ENCODE assay signal across 1 cellular context in the genomic region with DNA sequence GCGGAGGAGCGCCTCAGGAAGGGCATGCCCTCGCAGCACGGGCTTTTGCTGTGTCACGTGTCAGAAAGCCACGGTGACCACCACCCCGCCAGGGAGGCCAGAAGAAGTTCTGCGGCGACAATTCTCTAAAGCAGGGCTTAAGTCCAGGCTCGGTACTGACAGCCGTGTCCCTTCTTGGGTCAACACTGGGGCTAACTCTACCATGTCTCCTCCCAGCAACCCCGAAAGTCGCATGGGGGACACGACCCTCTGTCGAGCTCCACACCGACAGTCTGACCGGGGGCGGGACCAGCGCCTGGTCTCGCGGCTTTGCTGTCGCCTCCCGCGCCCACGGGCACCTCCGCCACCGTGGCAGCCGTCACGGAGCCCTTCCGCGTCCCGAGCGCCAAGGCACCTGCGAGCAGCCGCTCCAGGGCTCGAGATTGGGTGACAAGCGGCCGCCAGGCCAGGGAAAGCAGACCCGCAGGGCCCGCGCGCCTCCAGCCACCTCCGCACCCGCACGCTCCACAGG.
TF ChIP-seq lines count a peak whose summit lies in the region.

No MANE protein-coding gene starts in this region.

TF ChIP-seq in HepG2, 621 proteins besides CTCF, POLR2A, EP300 and RAD21 (continued from another document and continues in another):
- TF ChIP-seq, protein P1, sequence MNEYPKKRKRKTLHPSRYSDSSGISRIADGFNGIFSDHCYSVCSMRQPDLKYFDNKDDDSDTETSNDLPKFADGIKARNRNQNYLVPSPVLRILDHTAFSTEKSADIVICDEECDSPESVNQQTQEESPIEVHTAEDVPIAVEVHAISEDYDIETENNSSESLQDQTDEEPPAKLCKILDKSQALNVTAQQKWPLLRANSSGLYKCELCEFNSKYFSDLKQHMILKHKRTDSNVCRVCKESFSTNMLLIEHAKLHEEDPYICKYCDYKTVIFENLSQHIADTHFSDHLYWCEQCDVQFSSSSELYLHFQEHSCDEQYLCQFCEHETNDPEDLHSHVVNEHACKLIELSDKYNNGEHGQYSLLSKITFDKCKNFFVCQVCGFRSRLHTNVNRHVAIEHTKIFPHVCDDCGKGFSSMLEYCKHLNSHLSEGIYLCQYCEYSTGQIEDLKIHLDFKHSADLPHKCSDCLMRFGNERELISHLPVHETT (CRISPR knock-in tag; conservative IDR thresholded peaks at IDR 0.05): no peak
- TF ChIP-seq, protein P2, sequence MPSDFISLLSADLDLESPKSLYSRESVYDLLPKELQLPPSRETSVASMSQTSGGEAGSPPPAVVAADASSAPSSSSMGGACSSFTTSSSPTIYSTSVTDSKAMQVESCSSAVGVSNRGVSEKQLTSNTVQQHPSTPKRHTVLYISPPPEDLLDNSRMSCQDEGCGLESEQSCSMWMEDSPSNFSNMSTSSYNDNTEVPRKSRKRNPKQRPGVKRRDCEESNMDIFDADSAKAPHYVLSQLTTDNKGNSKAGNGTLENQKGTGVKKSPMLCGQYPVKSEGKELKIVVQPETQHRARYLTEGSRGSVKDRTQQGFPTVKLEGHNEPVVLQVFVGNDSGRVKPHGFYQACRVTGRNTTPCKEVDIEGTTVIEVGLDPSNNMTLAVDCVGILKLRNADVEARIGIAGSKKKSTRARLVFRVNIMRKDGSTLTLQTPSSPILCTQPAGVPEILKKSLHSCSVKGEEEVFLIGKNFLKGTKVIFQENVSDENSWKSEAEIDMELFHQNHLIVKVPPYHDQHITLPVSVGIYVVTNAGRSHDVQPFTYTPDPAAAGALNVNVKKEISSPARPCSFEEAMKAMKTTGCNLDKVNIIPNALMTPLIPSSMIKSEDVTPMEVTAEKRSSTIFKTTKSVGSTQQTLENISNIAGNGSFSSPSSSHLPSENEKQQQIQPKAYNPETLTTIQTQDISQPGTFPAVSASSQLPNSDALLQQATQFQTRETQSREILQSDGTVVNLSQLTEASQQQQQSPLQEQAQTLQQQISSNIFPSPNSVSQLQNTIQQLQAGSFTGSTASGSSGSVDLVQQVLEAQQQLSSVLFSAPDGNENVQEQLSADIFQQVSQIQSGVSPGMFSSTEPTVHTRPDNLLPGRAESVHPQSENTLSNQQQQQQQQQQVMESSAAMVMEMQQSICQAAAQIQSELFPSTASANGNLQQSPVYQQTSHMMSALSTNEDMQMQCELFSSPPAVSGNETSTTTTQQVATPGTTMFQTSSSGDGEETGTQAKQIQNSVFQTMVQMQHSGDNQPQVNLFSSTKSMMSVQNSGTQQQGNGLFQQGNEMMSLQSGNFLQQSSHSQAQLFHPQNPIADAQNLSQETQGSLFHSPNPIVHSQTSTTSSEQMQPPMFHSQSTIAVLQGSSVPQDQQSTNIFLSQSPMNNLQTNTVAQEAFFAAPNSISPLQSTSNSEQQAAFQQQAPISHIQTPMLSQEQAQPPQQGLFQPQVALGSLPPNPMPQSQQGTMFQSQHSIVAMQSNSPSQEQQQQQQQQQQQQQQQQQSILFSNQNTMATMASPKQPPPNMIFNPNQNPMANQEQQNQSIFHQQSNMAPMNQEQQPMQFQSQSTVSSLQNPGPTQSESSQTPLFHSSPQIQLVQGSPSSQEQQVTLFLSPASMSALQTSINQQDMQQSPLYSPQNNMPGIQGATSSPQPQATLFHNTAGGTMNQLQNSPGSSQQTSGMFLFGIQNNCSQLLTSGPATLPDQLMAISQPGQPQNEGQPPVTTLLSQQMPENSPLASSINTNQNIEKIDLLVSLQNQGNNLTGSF (CRISPR knock-in tag; IDR thresholded peaks at IDR 0.05): peak; percentile 88; the same call in 1 of the 2 replicates
- TF ChIP-seq SUZ12 (IDR thresholded peaks at IDR 0.05; ENCODE audit: low read depth, low read length) (no peak), MAFK (conservative IDR thresholded peaks at IDR 0.05 in 1 of 2, IDR thresholded peaks at IDR 0.05 in 1 of 2; ENCODE audit: low read length in 2 of 2) (no peak), MTF2 (CRISPR knock-in tag; IDR thresholded peaks at IDR 0.05; ENCODE audit: borderline replicate concordance) (no peak), ARHGAP35 (CRISPR knock-in tag; IDR thresholded peaks at IDR 0.05; ENCODE audit: borderline replicate concordance) (no peak; the same call in 1 of the 2 replicates), ZNF781 (CRISPR knock-in tag; IDR thresholded peaks at IDR 0.05; ENCODE audit: borderline replicate concordance, not compliant biosample characterization) (peak; percentile 57), PLRG1 (conservative IDR thresholded peaks at IDR 0.05) (no peak), MXI1 (IDR thresholded peaks at IDR 0.05; ENCODE audit: borderline replicate concordance, low read depth, low read length) (peak; percentile 74; the same call in 2 of the 3 replicates), HMGA1 (CRISPR knock-in tag; conservative IDR thresholded peaks at IDR 0.05) (no peak), SRSF4 (IDR thresholded peaks at IDR 0.05; ENCODE audit: low read depth, low read length, poor library complexity, severe bottlenecking) (no peak), KAT7 (CRISPR knock-in tag; IDR thresholded peaks at IDR 0.05; ENCODE audit: borderline replicate concordance) (no peak; the same call in none of the 2 replicates), KDM5B (CRISPR knock-in tag; IDR thresholded peaks at IDR 0.05; ENCODE audit: borderline replicate concordance) (peak; percentile 66; the same call in 1 of the 2 replicates), ZNF530 (CRISPR knock-in tag; IDR thresholded peaks at IDR 0.05; ENCODE audit: low read depth) (peak; percentile 60; the same call in 1 of the 2 replicates), ZNF747 (CRISPR knock-in tag; IDR thresholded peaks at IDR 0.05; ENCODE audit: borderline replicate concordance) (no peak), YEATS4 (CRISPR knock-in tag; IDR thresholded peaks at IDR 0.05; ENCODE audit: borderline replicate concordance) (0 out of 2 replicates have a peak, but pooled peaks have one; percentile 10), ZNF468 (CRISPR knock-in tag; IDR thresholded peaks at IDR 0.05) (peak; percentile 98), RXRA (CRISPR knock-in tag; IDR thresholded peaks at IDR 0.05) (no peak)
- TF ChIP-seq, protein P3, sequence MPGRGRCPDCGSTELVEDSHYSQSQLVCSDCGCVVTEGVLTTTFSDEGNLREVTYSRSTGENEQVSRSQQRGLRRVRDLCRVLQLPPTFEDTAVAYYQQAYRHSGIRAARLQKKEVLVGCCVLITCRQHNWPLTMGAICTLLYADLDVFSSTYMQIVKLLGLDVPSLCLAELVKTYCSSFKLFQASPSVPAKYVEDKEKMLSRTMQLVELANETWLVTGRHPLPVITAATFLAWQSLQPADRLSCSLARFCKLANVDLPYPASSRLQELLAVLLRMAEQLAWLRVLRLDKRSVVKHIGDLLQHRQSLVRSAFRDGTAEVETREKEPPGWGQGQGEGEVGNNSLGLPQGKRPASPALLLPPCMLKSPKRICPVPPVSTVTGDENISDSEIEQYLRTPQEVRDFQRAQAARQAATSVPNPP (CRISPR knock-in tag; IDR thresholded peaks at IDR 0.05): peak; percentile 78; the same call in 1 of the 2 replicates
- TF ChIP-seq, protein P4, sequence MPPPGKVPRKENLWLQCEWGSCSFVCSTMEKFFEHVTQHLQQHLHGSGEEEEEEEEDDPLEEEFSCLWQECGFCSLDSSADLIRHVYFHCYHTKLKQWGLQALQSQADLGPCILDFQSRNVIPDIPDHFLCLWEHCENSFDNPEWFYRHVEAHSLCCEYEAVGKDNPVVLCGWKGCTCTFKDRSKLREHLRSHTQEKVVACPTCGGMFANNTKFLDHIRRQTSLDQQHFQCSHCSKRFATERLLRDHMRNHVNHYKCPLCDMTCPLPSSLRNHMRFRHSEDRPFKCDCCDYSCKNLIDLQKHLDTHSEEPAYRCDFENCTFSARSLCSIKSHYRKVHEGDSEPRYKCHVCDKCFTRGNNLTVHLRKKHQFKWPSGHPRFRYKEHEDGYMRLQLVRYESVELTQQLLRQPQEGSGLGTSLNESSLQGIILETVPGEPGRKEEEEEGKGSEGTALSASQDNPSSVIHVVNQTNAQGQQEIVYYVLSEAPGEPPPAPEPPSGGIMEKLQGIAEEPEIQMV (CRISPR knock-in tag; IDR thresholded peaks at IDR 0.05; ENCODE audit: low read depth): no peak; the same call in none of the 2 replicates
- TF ChIP-seq, protein P5, sequence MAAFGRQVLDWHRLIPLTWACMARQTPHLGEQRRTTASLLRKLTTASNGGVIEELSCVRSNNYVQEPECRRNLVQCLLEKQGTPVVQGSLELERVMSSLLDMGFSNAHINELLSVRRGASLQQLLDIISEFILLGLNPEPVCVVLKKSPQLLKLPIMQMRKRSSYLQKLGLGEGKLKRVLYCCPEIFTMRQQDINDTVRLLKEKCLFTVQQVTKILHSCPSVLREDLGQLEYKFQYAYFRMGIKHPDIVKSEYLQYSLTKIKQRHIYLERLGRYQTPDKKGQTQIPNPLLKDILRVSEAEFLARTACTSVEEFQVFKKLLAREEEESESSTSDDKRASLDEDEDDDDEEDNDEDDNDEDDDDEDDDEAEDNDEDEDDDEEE (CRISPR knock-in tag; IDR thresholded peaks at IDR 0.05): no peak
- TF ChIP-seq, protein P6, sequence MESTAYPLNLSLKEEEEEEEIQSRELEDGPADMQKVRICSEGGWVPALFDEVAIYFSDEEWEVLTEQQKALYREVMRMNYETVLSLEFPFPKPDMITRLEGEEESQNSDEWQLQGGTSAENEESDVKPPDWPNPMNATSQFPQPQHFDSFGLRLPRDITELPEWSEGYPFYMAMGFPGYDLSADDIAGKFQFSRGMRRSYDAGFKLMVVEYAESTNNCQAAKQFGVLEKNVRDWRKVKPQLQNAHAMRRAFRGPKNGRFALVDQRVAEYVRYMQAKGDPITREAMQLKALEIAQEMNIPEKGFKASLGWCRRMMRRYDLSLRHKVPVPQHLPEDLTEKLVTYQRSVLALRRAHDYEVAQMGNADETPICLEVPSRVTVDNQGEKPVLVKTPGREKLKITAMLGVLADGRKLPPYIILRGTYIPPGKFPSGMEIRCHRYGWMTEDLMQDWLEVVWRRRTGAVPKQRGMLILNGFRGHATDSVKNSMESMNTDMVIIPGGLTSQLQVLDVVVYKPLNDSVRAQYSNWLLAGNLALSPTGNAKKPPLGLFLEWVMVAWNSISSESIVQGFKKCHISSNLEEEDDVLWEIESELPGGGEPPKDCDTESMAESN (CRISPR knock-in tag; conservative IDR thresholded peaks at IDR 0.05): no peak; the same call in 1 of the 2 replicates
- TF ChIP-seq, protein P7, sequence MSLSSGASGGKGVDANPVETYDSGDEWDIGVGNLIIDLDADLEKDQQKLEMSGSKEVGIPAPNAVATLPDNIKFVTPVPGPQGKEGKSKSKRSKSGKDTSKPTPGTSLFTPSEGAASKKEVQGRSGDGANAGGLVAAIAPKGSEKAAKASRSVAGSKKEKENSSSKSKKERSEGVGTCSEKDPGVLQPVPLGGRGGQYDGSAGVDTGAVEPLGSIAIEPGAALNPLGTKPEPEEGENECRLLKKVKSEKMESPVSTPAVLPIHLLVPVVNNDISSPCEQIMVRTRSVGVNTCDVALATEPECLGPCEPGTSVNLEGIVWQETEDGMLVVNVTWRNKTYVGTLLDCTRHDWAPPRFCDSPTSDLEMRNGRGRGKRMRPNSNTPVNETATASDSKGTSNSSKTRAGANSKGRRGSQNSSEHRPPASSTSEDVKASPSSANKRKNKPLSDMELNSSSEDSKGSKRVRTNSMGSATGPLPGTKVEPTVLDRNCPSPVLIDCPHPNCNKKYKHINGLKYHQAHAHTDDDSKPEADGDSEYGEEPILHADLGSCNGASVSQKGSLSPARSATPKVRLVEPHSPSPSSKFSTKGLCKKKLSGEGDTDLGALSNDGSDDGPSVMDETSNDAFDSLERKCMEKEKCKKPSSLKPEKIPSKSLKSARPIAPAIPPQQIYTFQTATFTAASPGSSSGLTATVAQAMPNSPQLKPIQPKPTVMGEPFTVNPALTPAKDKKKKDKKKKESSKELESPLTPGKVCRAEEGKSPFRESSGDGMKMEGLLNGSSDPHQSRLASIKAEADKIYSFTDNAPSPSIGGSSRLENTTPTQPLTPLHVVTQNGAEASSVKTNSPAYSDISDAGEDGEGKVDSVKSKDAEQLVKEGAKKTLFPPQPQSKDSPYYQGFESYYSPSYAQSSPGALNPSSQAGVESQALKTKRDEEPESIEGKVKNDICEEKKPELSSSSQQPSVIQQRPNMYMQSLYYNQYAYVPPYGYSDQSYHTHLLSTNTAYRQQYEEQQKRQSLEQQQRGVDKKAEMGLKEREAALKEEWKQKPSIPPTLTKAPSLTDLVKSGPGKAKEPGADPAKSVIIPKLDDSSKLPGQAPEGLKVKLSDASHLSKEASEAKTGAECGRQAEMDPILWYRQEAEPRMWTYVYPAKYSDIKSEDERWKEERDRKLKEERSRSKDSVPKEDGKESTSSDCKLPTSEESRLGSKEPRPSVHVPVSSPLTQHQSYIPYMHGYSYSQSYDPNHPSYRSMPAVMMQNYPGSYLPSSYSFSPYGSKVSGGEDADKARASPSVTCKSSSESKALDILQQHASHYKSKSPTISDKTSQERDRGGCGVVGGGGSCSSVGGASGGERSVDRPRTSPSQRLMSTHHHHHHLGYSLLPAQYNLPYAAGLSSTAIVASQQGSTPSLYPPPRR (CRISPR knock-in tag; IDR thresholded peaks at IDR 0.05; ENCODE audit: borderline replicate concordance): peak; percentile 67; the same call in 1 of the 2 replicates
- TF ChIP-seq, protein P8, sequence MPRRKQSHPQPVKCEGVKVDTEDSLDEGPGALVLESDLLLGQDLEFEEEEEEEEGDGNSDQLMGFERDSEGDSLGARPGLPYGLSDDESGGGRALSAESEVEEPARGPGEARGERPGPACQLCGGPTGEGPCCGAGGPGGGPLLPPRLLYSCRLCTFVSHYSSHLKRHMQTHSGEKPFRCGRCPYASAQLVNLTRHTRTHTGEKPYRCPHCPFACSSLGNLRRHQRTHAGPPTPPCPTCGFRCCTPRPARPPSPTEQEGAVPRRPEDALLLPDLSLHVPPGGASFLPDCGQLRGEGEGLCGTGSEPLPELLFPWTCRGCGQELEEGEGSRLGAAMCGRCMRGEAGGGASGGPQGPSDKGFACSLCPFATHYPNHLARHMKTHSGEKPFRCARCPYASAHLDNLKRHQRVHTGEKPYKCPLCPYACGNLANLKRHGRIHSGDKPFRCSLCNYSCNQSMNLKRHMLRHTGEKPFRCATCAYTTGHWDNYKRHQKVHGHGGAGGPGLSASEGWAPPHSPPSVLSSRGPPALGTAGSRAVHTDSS (CRISPR knock-in tag; conservative IDR thresholded peaks at IDR 0.05): no peak
- TF ChIP-seq, protein P9, sequence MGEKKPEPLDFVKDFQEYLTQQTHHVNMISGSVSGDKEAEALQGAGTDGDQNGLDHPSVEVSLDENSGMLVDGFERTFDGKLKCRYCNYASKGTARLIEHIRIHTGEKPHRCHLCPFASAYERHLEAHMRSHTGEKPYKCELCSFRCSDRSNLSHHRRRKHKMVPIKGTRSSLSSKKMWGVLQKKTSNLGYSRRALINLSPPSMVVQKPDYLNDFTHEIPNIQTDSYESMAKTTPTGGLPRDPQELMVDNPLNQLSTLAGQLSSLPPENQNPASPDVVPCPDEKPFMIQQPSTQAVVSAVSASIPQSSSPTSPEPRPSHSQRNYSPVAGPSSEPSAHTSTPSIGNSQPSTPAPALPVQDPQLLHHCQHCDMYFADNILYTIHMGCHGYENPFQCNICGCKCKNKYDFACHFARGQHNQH (CRISPR knock-in tag; IDR thresholded peaks at IDR 0.05): no peak; the same call in 1 of the 2 replicates
